In the genomic region with DNA sequence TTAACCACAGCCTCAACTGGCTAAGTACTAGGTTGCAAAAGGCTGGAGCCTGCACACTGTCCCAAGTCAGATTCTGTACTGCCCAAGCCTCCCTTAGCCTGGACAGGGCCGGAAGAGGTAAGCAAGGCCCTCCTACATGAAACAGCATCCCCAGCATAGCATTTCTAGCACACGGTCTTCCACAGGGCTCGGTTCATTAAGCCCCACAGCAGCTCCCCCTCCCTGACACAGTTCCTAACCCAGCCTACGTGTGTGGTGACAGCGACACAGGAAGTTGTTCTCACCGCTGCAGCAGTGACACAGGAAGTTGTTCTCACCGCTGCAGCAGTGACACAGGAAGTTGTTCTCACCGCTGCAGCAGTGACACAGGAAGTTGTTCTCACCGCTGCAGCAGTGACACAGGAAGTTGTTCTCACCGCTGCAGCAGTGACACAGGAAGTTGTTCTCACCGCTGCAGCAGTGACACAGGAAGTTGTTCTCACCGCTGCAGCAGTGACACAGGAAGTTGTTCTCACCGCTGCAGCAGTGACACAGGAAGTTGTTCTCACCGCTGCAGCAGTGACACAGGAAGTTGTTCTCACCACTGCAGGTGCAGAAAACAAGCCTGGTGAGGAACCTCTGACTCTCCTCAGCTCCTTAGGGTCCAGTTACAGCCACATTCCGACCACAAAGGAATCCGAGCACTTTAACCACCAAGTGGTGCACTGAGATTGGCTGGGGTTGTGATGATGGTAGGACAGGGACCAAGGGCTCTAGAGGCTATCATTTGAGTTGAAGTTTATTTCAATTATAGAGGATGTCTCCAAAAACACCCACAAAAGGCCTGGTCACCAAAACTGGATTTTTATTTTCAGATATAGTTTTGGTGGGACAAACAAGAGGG, we compare ENCODE assay signal across 8 cellular contexts. TPM values are rescaled to one million over a fixed set of nuclear protein-coding genes. Genes with fewer than 3 reads are reported as not detected.
DNase-seq lines count a peak whose midpoint lies in the region; ATAC-seq, FAIRE-seq and TF ChIP-seq lines count a peak whose summit lies in the region.
"Not testable (repeated sequence)": the region's sequence is repeated elsewhere in the genome, so short reads cannot be mapped to it uniquely, and the experiment has no call there.

No MANE protein-coding gene starts in this region.

- TF ChIP-seq CTCF in 22Rv1 (IDR thresholded peaks at IDR 0.05); OCI-LY3 (IDR thresholded peaks at IDR 0.05; ENCODE audit: low read depth, low read length); kidney (IDR thresholded peaks at IDR 0.05; ENCODE audit: borderline replicate concordance, extremely low read depth, insufficient read depth): not testable (repeated sequence)

- ATAC-seq in GM18907 (IDR thresholded peaks at IDR 0.05; ENCODE audit: unreplicated experiment) (peak; percentile 69), HG03442 (IDR thresholded peaks at IDR 0.05; ENCODE audit: unreplicated experiment) (peak; percentile 50)
- ATAC-seq in activated CD4-positive, alpha-beta T cell treated with anti-CD3 and anti-CD28 coated beads for 36 hours: peak; percentile 99

- H3K27me3 ChIP-seq in OCI-LY3 (ENCODE audit: low read depth, low read length): peaks cover 18% of the 10 kb centered on the region

- peak; percentile 79 for DNase-seq in activated CD4-positive, alpha-beta T cell treated with anti-CD3 and anti-CD28 coated beads for 36 hours
- peak; percentile 39 for DNase-seq in activated effector memory CD4-positive, alpha-beta T cell treated with Interleukin-2 at 50 U/mL for 16 hours
- DNase-seq in kidney: peak; percentile 15
- peak; percentile 40 for DNase-seq in stimulated activated CD4-positive, alpha-beta T cell treated with anti-CD3 and anti-CD28 coated beads, Interleukin-4, amount 100 ng/mL, for 1 hour

- peaks cover 14% of the 10 kb centered on the region for H3K4me1 Mint-ChIP-seq in activated CD4-positive, alpha-beta T cell treated with anti-CD3 and anti-CD28 coated beads for 36 hours

- H2AFZ ChIP-seq in OCI-LY3 (ENCODE audit: low read depth, low read length): peak overlapping the region; percentile 100

- H3K4me1 ChIP-seq in OCI-LY3 (ENCODE audit: low read length); kidney (ENCODE audit: control insufficient read depth in 1 of 2, insufficient read depth in 1 of 2, low read depth in 1 of 2, low read length in 2 of 2): not testable (repeated sequence)

- peak overlapping the region; percentile 47 for H3K27ac ChIP-seq in 22Rv1
- peak overlapping the region; percentile 77 for H3K27ac ChIP-seq in OCI-LY3 (ENCODE audit: low read length)
- H3K27ac ChIP-seq in kidney (ENCODE audit: low read depth in 2 of 2, low read length in 2 of 2): not testable (repeated sequence)

- H3K27ac Mint-ChIP-seq in activated CD4-positive, alpha-beta T cell treated with anti-CD3 and anti-CD28 coated beads for 36 hours: peak overlapping the region; percentile 96

- H3K27me3 Mint-ChIP-seq in activated CD4-positive, alpha-beta T cell treated with anti-CD3 and anti-CD28 coated beads for 36 hours: not testable (repeated sequence)

- H3K9me3 ChIP-seq in OCI-LY3 (ENCODE audit: insufficient read depth, low read length): peaks cover 19% of the 10 kb centered on the region
- H3K9me3 ChIP-seq in kidney (ENCODE audit: control insufficient read depth in 1 of 2, low read length in 2 of 2): not testable (repeated sequence)

- not testable (repeated sequence) for H3K9ac ChIP-seq in OCI-LY3 (ENCODE audit: low read length); kidney (ENCODE audit: low read length in 2 of 2)

- not testable (repeated sequence) for FAIRE-seq in kidney (lab: Jason Lieb, UNC)

- peaks cover 19% of the 10 kb centered on the region for H3K9me3 Mint-ChIP-seq in activated CD4-positive, alpha-beta T cell treated with anti-CD3 and anti-CD28 coated beads for 36 hours (ENCODE audit: low read depth)

- not testable (repeated sequence) for H4K20me1 ChIP-seq in OCI-LY3 (ENCODE audit: insufficient read depth, low read length)

- not testable (repeated sequence) for H3K79me2 ChIP-seq in OCI-LY3 (ENCODE audit: low read length)

- CTCF ChIA-PET in activated CD4-positive, alpha-beta T cell treated with anti-CD3 and anti-CD28 coated beads for 36 hours (lab: Charles Lee): interaction anchor here (1.3 kb wide), 1 partner anchor 14 kb away, joined by 5 read pairs; no protein-coding TSS in a partner anchor

- intact Hi-C loops in activated CD4-positive, alpha-beta T cell treated with anti-CD3 and anti-CD28 coated beads for 36 hours (cut with DNase I, micrococcal nuclease): loop anchor here (1.0 kb wide), 4 partner anchors 14 to 318 kb away; partner anchors contain the start of genes SNRPA1 (in 1 of the 2) and TM2D3 (in 1 of the 2)
- intact Hi-C loops in kidney (cut with DNase I): not testable (repeated sequence)

- H3K36me3 Mint-ChIP-seq in activated CD4-positive, alpha-beta T cell treated with anti-CD3 and anti-CD28 coated beads for 36 hours (ENCODE audit: low read depth): not testable (repeated sequence)

- H3K36me3 ChIP-seq in OCI-LY3 (replicated peaks; ENCODE audit: low read depth, low read length); kidney (ENCODE audit: control insufficient read depth in 1 of 2, insufficient read depth in 2 of 2, low read length in 2 of 2): not testable (repeated sequence)

- POLR2A ChIA-PET in activated CD4-positive, alpha-beta T cell treated with anti-CD3 and anti-CD28 coated beads for 36 hours (lab: Charles Lee): interaction anchor here (0.6 kb wide), 2 partner anchors 14 to 534 kb away, joined by 3 to 5 read pairs; no protein-coding TSS in a partner anchor

- peak overlapping the region; percentile 81 for H3K4me2 ChIP-seq in OCI-LY3 (ENCODE audit: low read length)

- peak overlapping the region; percentile 77 for H3K4me3 ChIP-seq in OCI-LY3 (ENCODE audit: low read length)
- not testable (repeated sequence) for H3K4me3 ChIP-seq in kidney (ENCODE audit: low read length in 2 of 2)

- H3K4me3 Mint-ChIP-seq in activated CD4-positive, alpha-beta T cell treated with anti-CD3 and anti-CD28 coated beads for 36 hours: peak overlapping the region; percentile 66

RNA-seq across cellular contexts. Expression of gene SNRPA1, which starts 39.1 kb away (rescaled TPM):
- total RNA-seq in activated CD4-positive, alpha-beta T cell treated with anti-CD3 and anti-CD28 coated beads for 36 hours: 100 to 1,000 TPM; 167 to 185 TPM
- total RNA-seq in kidney: 44.9 TPM
- 40.0 TPM for polyA plus RNA-seq in kidney (ENCODE audit: insufficient read depth, low read depth, low replicate concordance)

RNA-seq across cellular contexts. Expression of gene SELENOS, which starts 56.9 kb away (rescaled TPM):
- total RNA-seq in activated CD4-positive, alpha-beta T cell treated with anti-CD3 and anti-CD28 coated beads for 36 hours: 10 to 100 TPM; 14.5 to 20.8 TPM
- 66.0 TPM for total RNA-seq in kidney
- 99.0 TPM for polyA plus RNA-seq in kidney (ENCODE audit: insufficient read depth, low read depth, low replicate concordance)

Comparison
In these comparisons a context has a peak if more than half of its experiments do, and no peak if none do; other contexts are left out.
1. DNase-seq: peak in every context shown above with its lines; median percentile 79 in activated CD4-positive, alpha-beta T cell treated with anti-CD3 and anti-CD28 coated beads for 36 hours; 40 in stimulated activated CD4-positive, alpha-beta T cell treated with anti-CD3 and anti-CD28 coated beads, Interleukin-4, amount 100 ng/mL, for 1 hour; 39 in activated effector memory CD4-positive, alpha-beta T cell treated with Interleukin-2 at 50 U/mL for 16 hours; 15 in kidney.